1 cellular context compared by ENCODE assay signal in genomic region chr7:41750989-41751388, GRCh38. TPM values are rescaled to one million over a fixed set of nuclear protein-coding genes. Genes with fewer than 3 reads are reported as not detected.
"Had no signal": no experiment of that assay in that cellular context is flagged by ENCODE, and none has a peak within 500 bp of the region (broad histone marks: within the 10 kb centered on the region; RNA-seq: fewer than 3 reads in every experiment).

No MANE protein-coding gene starts in this region.

RNA-seq across cellular contexts. Expression of gene INHBA, which starts 48.1 kb away (rescaled TPM):
- total RNA-seq: naive thymus-derived CD8-positive, alpha-beta T cell had no signal
- polyA plus RNA-seq: naive thymus-derived CD8-positive, alpha-beta T cell had no signal
